14 cellular contexts compared by ENCODE assay signal in genomic region chr3:130992344-130992743, GRCh38.
"Had no signal": no experiment of that assay in that cellular context is flagged by ENCODE, and none has a peak within 500 bp of the region (broad histone marks: within the 10 kb centered on the region; RNA-seq: fewer than 3 reads in every experiment).

No MANE protein-coding gene starts in this region.

- H3K27ac Mint-ChIP-seq: activated CD4-positive, alpha-beta memory T cell treated with anti-CD3 and anti-CD28 coated beads, Interleukin-2, amount 10 ng/mL, durations not matched to agents 7 days and 5 days; activated CD4-positive, alpha-beta T cell treated with anti-CD3 and anti-CD28 coated beads for 36 hours; activated naive CD8-positive, alpha-beta T cell treated with anti-CD3 and anti-CD28 coated beads, Interleukin-2, amount 50 U/mL, for 24 hours; natural killer cell treated with Interleukin-12 subunit alpha and Interleukin-12 subunit beta and Interleukin-15 and Interleukin-18, amount 100 ng/mL, for 72 hours; stimulated activated naive CD8-positive, alpha-beta T cell treated with anti-CD3 and anti-CD28 coated beads, Interleukin-15, Interleukin-2, amounts not matched to agents 100 ng/mL and 50 ng/mL, for 24 hours had no signal

- H3K4me3 Mint-ChIP-seq: activated CD4-positive, alpha-beta memory T cell treated with anti-CD3 and anti-CD28 coated beads, Interleukin-2, amount 10 ng/mL, durations not matched to agents 7 days and 5 days; activated CD4-positive, alpha-beta T cell treated with anti-CD3 and anti-CD28 coated beads for 36 hours; activated naive CD8-positive, alpha-beta T cell treated with anti-CD3 and anti-CD28 coated beads, Interleukin-2, amount 50 U/mL, for 24 hours; natural killer cell treated with Interleukin-12 subunit alpha and Interleukin-12 subunit beta and Interleukin-15 and Interleukin-18, amount 100 ng/mL, for 72 hours; stimulated activated naive CD8-positive, alpha-beta T cell treated with anti-CD3 and anti-CD28 coated beads, Interleukin-15, Interleukin-2, amounts not matched to agents 100 ng/mL and 50 ng/mL, for 24 hours had no signal

- H3K27me3 Mint-ChIP-seq: activated CD4-positive, alpha-beta memory T cell treated with anti-CD3 and anti-CD28 coated beads, Interleukin-2, amount 10 ng/mL, durations not matched to agents 7 days and 5 days; activated CD4-positive, alpha-beta T cell treated with anti-CD3 and anti-CD28 coated beads for 36 hours; activated naive CD8-positive, alpha-beta T cell treated with anti-CD3 and anti-CD28 coated beads, Interleukin-2, amount 50 U/mL, for 24 hours; natural killer cell treated with Interleukin-12 subunit alpha and Interleukin-12 subunit beta and Interleukin-15 and Interleukin-18, amount 100 ng/mL, for 72 hours; stimulated activated naive CD8-positive, alpha-beta T cell treated with anti-CD3 and anti-CD28 coated beads, Interleukin-15, Interleukin-2, amounts not matched to agents 100 ng/mL and 50 ng/mL, for 24 hours had no signal

- H3K9me3 Mint-ChIP-seq: activated CD4-positive, alpha-beta memory T cell treated with anti-CD3 and anti-CD28 coated beads, Interleukin-2, amount 10 ng/mL, durations not matched to agents 7 days and 5 days; activated naive CD8-positive, alpha-beta T cell treated with anti-CD3 and anti-CD28 coated beads, Interleukin-2, amount 50 U/mL, for 24 hours; natural killer cell treated with Interleukin-12 subunit alpha and Interleukin-12 subunit beta and Interleukin-15 and Interleukin-18, amount 100 ng/mL, for 72 hours; stimulated activated naive CD8-positive, alpha-beta T cell treated with anti-CD3 and anti-CD28 coated beads, Interleukin-15, Interleukin-2, amounts not matched to agents 100 ng/mL and 50 ng/mL, for 24 hours had no signal

- DNase-seq: activated CD4-positive, alpha-beta memory T cell treated with anti-CD3 and anti-CD28 coated beads, Interleukin-2, amount 10 ng/mL, durations not matched to agents 7 days and 5 days; activated CD4-positive, alpha-beta T cell treated with anti-CD3 and anti-CD28 coated beads for 36 hours; activated CD8-positive, alpha-beta memory T cell treated with anti-CD3 and anti-CD28 coated beads, Interleukin-2, amount 50 U/mL, for 48 hours; activated naive CD8-positive, alpha-beta T cell treated with anti-CD3 and anti-CD28 coated beads, Interleukin-2, amount 50 U/mL, for 24 hours; left colon; mammary epithelial cell; stimulated activated CD4-positive, alpha-beta T cell treated with anti-CD3 and anti-CD28 coated beads, Interleukin-12 subunit alpha, Interleukin-12 subunit beta, amount 100 ng/mL, for 4 hours; T1000; WERI-Rb-1 had no signal

- H3K27ac ChIP-seq: ascending aorta, esophagus muscularis mucosa, thoracic aorta, WERI-Rb-1 had no signal

- H3K4me1 Mint-ChIP-seq: activated CD4-positive, alpha-beta memory T cell treated with anti-CD3 and anti-CD28 coated beads, Interleukin-2, amount 10 ng/mL, durations not matched to agents 7 days and 5 days; activated CD4-positive, alpha-beta T cell treated with anti-CD3 and anti-CD28 coated beads for 36 hours; activated naive CD8-positive, alpha-beta T cell treated with anti-CD3 and anti-CD28 coated beads, Interleukin-2, amount 50 U/mL, for 24 hours had no signal
